In the genomic region with DNA sequence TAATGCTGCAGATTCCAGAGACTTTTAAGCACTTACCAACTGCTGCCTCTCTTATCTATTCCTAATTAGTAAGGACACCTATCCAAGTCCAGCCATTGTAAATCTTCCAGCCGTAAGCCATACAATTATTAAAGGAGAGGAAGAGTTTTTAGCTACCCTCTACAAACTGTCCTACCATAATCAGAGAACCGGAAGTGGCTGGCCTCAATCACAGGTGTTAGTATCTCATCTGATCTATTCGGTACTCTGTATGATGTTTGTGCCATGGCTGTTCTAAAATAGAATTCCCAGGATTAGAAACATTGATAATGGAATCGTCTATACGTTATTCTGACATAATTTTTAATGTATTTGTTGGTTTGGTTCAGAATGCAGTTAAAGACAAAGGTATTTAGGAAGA, we compare ENCODE assay signal across 1 cellular context.
TF ChIP-seq lines count a peak whose summit lies in the region.

No MANE protein-coding gene starts in this region.

TF ChIP-seq in HepG2, 621 proteins besides CTCF, POLR2A, EP300 and RAD21 (continued from another document):
- TF ChIP-seq ZNF260 (CRISPR knock-in tag; IDR thresholded peaks at IDR 0.05; ENCODE audit: borderline replicate concordance, low read depth) (no peak), SAP130 (CRISPR knock-in tag; IDR thresholded peaks at IDR 0.05; ENCODE audit: low read depth) (0 out of 2 replicates have a peak, but pooled peaks have one; percentile 9), TEAD3 (CRISPR knock-in tag; optimal IDR thresholded peaks at IDR 0.05; ENCODE audit: borderline replicate concordance) (peak; percentile 5), CC2D1A (CRISPR knock-in tag; IDR thresholded peaks at IDR 0.05) (no peak), ZNF256 (CRISPR knock-in tag; conservative IDR thresholded peaks at IDR 0.05) (no peak), NR2F2 (IDR thresholded peaks at IDR 0.05; ENCODE audit: borderline replicate concordance, low read depth) (no peak), GABPA (IDR thresholded peaks at IDR 0.05; ENCODE audit: low read depth, low read length) (no peak), GABPA (CRISPR knock-in tag; IDR thresholded peaks at IDR 0.05; ENCODE audit: low read depth) (peak; percentile 71), SMARCC2 (IDR thresholded peaks at IDR 0.05) (no peak), ELF1 (CRISPR knock-in tag; IDR thresholded peaks at IDR 0.05) (0 out of 2 replicates have a peak, but pooled peaks have one; percentile 29), ZNF143 (CRISPR knock-in tag; IDR thresholded peaks at IDR 0.05) (no peak), SMARCE1 (IDR thresholded peaks at IDR 0.05; ENCODE audit: borderline replicate concordance) (no peak), RCOR2 (CRISPR knock-in tag; IDR thresholded peaks at IDR 0.05) (no peak), ZNF616 (CRISPR knock-in tag; IDR thresholded peaks at IDR 0.05; ENCODE audit: low read depth) (no peak), ZNF644 (CRISPR knock-in tag; IDR thresholded peaks at IDR 0.05; ENCODE audit: low read depth) (no peak)
- TF ChIP-seq, protein P1, sequence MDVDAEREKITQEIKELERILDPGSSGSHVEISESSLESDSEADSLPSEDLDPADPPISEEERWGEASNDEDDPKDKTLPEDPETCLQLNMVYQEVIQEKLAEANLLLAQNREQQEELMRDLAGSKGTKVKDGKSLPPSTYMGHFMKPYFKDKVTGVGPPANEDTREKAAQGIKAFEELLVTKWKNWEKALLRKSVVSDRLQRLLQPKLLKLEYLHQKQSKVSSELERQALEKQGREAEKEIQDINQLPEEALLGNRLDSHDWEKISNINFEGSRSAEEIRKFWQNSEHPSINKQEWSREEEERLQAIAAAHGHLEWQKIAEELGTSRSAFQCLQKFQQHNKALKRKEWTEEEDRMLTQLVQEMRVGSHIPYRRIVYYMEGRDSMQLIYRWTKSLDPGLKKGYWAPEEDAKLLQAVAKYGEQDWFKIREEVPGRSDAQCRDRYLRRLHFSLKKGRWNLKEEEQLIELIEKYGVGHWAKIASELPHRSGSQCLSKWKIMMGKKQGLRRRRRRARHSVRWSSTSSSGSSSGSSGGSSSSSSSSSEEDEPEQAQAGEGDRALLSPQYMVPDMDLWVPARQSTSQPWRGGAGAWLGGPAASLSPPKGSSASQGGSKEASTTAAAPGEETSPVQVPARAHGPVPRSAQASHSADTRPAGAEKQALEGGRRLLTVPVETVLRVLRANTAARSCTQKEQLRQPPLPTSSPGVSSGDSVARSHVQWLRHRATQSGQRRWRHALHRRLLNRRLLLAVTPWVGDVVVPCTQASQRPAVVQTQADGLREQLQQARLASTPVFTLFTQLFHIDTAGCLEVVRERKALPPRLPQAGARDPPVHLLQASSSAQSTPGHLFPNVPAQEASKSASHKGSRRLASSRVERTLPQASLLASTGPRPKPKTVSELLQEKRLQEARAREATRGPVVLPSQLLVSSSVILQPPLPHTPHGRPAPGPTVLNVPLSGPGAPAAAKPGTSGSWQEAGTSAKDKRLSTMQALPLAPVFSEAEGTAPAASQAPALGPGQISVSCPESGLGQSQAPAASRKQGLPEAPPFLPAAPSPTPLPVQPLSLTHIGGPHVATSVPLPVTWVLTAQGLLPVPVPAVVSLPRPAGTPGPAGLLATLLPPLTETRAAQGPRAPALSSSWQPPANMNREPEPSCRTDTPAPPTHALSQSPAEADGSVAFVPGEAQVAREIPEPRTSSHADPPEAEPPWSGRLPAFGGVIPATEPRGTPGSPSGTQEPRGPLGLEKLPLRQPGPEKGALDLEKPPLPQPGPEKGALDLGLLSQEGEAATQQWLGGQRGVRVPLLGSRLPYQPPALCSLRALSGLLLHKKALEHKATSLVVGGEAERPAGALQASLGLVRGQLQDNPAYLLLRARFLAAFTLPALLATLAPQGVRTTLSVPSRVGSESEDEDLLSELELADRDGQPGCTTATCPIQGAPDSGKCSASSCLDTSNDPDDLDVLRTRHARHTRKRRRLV (CRISPR knock-in tag; IDR thresholded peaks at IDR 0.05): no peak
- TF ChIP-seq, protein P2, sequence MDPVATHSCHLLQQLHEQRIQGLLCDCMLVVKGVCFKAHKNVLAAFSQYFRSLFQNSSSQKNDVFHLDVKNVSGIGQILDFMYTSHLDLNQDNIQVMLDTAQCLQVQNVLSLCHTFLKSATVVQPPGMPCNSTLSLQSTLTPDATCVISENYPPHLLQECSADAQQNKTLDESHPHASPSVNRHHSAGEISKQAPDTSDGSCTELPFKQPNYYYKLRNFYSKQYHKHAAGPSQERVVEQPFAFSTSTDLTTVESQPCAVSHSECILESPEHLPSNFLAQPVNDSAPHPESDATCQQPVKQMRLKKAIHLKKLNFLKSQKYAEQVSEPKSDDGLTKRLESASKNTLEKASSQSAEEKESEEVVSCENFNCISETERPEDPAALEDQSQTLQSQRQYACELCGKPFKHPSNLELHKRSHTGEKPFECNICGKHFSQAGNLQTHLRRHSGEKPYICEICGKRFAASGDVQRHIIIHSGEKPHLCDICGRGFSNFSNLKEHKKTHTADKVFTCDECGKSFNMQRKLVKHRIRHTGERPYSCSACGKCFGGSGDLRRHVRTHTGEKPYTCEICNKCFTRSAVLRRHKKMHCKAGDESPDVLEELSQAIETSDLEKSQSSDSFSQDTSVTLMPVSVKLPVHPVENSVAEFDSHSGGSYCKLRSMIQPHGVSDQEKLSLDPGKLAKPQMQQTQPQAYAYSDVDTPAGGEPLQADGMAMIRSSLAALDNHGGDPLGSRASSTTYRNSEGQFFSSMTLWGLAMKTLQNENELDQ (CRISPR knock-in tag; IDR thresholded peaks at IDR 0.05; ENCODE audit: borderline replicate concordance): no peak
- TF ChIP-seq, protein P3, sequence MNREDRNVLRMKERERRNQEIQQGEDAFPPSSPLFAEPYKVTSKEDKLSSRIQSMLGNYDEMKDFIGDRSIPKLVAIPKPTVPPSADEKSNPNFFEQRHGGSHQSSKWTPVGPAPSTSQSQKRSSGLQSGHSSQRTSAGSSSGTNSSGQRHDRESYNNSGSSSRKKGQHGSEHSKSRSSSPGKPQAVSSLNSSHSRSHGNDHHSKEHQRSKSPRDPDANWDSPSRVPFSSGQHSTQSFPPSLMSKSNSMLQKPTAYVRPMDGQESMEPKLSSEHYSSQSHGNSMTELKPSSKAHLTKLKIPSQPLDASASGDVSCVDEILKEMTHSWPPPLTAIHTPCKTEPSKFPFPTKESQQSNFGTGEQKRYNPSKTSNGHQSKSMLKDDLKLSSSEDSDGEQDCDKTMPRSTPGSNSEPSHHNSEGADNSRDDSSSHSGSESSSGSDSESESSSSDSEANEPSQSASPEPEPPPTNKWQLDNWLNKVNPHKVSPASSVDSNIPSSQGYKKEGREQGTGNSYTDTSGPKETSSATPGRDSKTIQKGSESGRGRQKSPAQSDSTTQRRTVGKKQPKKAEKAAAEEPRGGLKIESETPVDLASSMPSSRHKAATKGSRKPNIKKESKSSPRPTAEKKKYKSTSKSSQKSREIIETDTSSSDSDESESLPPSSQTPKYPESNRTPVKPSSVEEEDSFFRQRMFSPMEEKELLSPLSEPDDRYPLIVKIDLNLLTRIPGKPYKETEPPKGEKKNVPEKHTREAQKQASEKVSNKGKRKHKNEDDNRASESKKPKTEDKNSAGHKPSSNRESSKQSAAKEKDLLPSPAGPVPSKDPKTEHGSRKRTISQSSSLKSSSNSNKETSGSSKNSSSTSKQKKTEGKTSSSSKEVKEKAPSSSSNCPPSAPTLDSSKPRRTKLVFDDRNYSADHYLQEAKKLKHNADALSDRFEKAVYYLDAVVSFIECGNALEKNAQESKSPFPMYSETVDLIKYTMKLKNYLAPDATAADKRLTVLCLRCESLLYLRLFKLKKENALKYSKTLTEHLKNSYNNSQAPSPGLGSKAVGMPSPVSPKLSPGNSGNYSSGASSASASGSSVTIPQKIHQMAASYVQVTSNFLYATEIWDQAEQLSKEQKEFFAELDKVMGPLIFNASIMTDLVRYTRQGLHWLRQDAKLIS (CRISPR knock-in tag; IDR thresholded peaks at IDR 0.05): no peak
